Comparison of ENCODE assay signal across 22 cellular contexts in the genomic region with DNA sequence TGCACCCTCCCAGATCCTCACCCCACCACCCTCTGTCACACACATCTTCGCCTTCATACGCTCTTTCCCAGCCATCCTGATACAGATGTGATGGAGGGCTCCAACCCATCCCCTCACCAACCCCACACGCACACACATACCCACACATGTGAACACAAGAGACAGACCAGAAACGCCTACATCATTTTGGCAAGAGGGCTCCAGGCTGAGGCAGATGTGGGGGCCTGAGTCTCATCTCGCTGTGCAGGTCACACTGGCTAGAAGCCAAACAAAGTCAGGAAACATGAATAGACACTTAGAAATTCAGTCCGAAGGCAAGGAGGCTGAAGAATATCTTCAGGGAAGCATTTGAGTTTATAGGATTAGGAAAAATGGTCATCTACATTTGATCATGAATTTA. TPM values are rescaled to one million over a fixed set of nuclear protein-coding genes. Genes with fewer than 3 reads are reported as not detected.
DNase-seq lines count a peak whose midpoint lies in the region; ATAC-seq, FAIRE-seq and TF ChIP-seq lines count a peak whose summit lies in the region.
"Had no signal": no experiment of that assay in that cellular context is flagged by ENCODE, and none has a peak within 500 bp of the region (broad histone marks: within the 10 kb centered on the region; RNA-seq: fewer than 3 reads in every experiment).

No MANE protein-coding gene starts in this region.

- H3K27me3 Mint-ChIP-seq in activated CD4-positive, alpha-beta memory T cell treated with anti-CD3 and anti-CD28 coated beads for 36 hours: peaks cover 22% of the 10 kb centered on the region

- H3K4me3 Mint-ChIP-seq in activated CD4-positive, alpha-beta memory T cell treated with anti-CD3 and anti-CD28 coated beads for 36 hours: no peak overlapping the region
- H3K4me3 Mint-ChIP-seq: CD4-positive, alpha-beta memory T cell had no signal

- H3K9me3 ChIP-seq in IMR-90 (ENCODE audit: control insufficient read depth, insufficient read depth, low read length): no peaks in the 10 kb centered on the region
- H3K9me3 ChIP-seq in H1 (ENCODE audit: insufficient read depth in 2 of 2, low read depth in 1 of 2, low read length in 1 of 2): no peaks in the 10 kb centered on the region
- H3K9me3 ChIP-seq in neuronal stem cell (replicated peaks in 1 of 2; ENCODE audit: control insufficient read depth in 2 of 2, insufficient read depth in 1 of 2, low read depth in 1 of 2, low read length in 2 of 2): no peaks in the 10 kb centered on the region
- no peaks in the 10 kb centered on the region for H3K9me3 ChIP-seq in mucosa of descending colon
- H3K9me3 ChIP-seq: A549 had no signal

- H4K91ac ChIP-seq in IMR-90 (ENCODE audit: insufficient read depth, low read depth, low read length) (no peak overlapping the region), H1 (replicated peaks; ENCODE audit: insufficient read length, low read length) (no peak overlapping the region), neuronal stem cell (ENCODE audit: low read depth, low read length, poor library complexity) (no peak overlapping the region)

- no peaks in the 10 kb centered on the region for H3K23me2 ChIP-seq in H1 (ENCODE audit: low read depth, low read length)

- H3K79me2 ChIP-seq in H1 (ENCODE audit: control insufficient read depth in 1 of 2, insufficient read depth in 2 of 2, low read length in 2 of 2): no peaks in the 10 kb centered on the region

- CTCF ChIA-PET in IMR-90 (lab: Yijun Ruan, JAX): interaction anchor here (0.7 kb wide), 1 partner anchor 66 kb away, joined by 3 read pairs; no protein-coding TSS in a partner anchor
- CTCF ChIA-PET in H1 (lab: Charles Lee; ENCODE audit: partially characterized antibody): interaction anchor here (1.9 to 6.0 kb wide), 2 partner anchors 10 to 30 kb away, joined by 7 to 53 read pairs; no protein-coding TSS in a partner anchor
- CTCF ChIA-PET in activated CD4-positive, alpha-beta memory T cell treated with anti-CD3 and anti-CD28 coated beads for 36 hours (lab: Charles Lee): interaction anchor here (1.5 kb wide), 1 partner anchor 11 kb away, joined by 5 read pairs; no protein-coding TSS in a partner anchor

- H3K36me3 Mint-ChIP-seq in activated CD4-positive, alpha-beta memory T cell treated with anti-CD3 and anti-CD28 coated beads for 36 hours: no peaks in the 10 kb centered on the region
- H3K36me3 Mint-ChIP-seq: CD4-positive, alpha-beta memory T cell had no signal

- no peaks in the 10 kb centered on the region for H3K79me1 ChIP-seq in IMR-90 (ENCODE audit: low read depth in 1 of 2, low read length in 2 of 2)
- H3K79me1 ChIP-seq in H1 (ENCODE audit: low read depth, low read length): no peaks in the 10 kb centered on the region
- H3K79me1 ChIP-seq in neuronal stem cell (ENCODE audit: low read depth, low read length): no peaks in the 10 kb centered on the region

- intact Hi-C loops in IMR-90 (cut with micrococcal nuclease): no loop called here
- intact Hi-C loops in activated CD4-positive, alpha-beta memory T cell treated with anti-CD3 and anti-CD28 coated beads for 36 hours (cut with micrococcal nuclease): no loop called here
- intact Hi-C loops in mucosa of descending colon (cut with DNase I, micrococcal nuclease): no loop called here

- H3K56ac ChIP-seq in IMR-90 (ENCODE audit: extremely low read depth, insufficient read depth, low read length): no peak overlapping the region
- no peak overlapping the region for H3K56ac ChIP-seq in H1 (replicated peaks; ENCODE audit: insufficient read length, low read depth, low read length)

- H2BK20ac ChIP-seq in IMR-90 (ENCODE audit: low read depth, low read length): no peak overlapping the region
- no peak overlapping the region for H2BK20ac ChIP-seq in H1 (ENCODE audit: low read length)

- H3K9me1 ChIP-seq in IMR-90 (ENCODE audit: insufficient read depth, low read length): no peaks in the 10 kb centered on the region

- H2BK15ac ChIP-seq in IMR-90 (ENCODE audit: low read depth, low read length): no peak overlapping the region
- no peak overlapping the region for H2BK15ac ChIP-seq in H1 (ENCODE audit: low read length)
- no peak overlapping the region for H2BK15ac ChIP-seq in neuronal stem cell (ENCODE audit: low read length)

- TF ChIP-seq CTCF in IMR-90 (conservative IDR thresholded peaks at IDR 0.05; ENCODE audit: low read depth, low read length): no peak
- no peak for TF ChIP-seq CTCF in H1 (IDR thresholded peaks at IDR 0.05; ENCODE audit: control extremely low read depth in 1 of 3, insufficient read depth in 1 of 3, low read depth in 1 of 3, low read length in 3 of 3)
- TF ChIP-seq CTCF in mucosa of descending colon (IDR thresholded peaks at IDR 0.05): no peak

- in situ Hi-C loops in IMR-90 (cut with MboI; ENCODE audit: low sequenced_read_pairs): loop anchor here (25.0 kb wide), 1 partner anchor 558 kb away; no protein-coding TSS in a partner anchor

- H3K14ac ChIP-seq in IMR-90 (replicated peaks; ENCODE audit: low read depth, low read length) (no peak overlapping the region), H1 (ENCODE audit: insufficient read length) (no peak overlapping the region), neuronal stem cell (ENCODE audit: low read length) (no peak overlapping the region)

- POLR2A ChIA-PET in IMR-90 (lab: Charles Lee; ENCODE audit: unreplicated experiment): no interaction called here
- POLR2A ChIA-PET in H1 (lab: Charles Lee; ENCODE audit: partially characterized antibody): interaction anchor here (0.6 kb wide), 1 partner anchor 1046 kb away, joined by 3 read pairs; no protein-coding TSS in a partner anchor
- POLR2A ChIA-PET in activated CD4-positive, alpha-beta memory T cell treated with anti-CD3 and anti-CD28 coated beads for 36 hours (lab: Charles Lee): no interaction called here

- H3K4me1 ChIP-seq in IMR-90 (ENCODE audit: control insufficient read depth, insufficient read depth, low read length) (no peaks in the 10 kb centered on the region), H1 (replicated peaks in 1 of 4; ENCODE audit: control insufficient read depth in 3 of 4, insufficient read depth in 4 of 4, low read length in 3 of 4) (peaks cover 0 to 12% (median 10%) of the 10 kb centered on the region in 4 experiments; a peak in 6 of 7 replicates), neuronal stem cell (ENCODE audit: control insufficient read depth in 2 of 2, insufficient read depth in 1 of 2, low read depth in 1 of 2, low read length in 2 of 2) (peaks cover 0 to 4% of the 10 kb centered on the region in 2 donors), mucosa of descending colon (ENCODE audit: low read depth) (peaks cover 2% of the 10 kb centered on the region)

- H2AK9ac ChIP-seq in IMR-90 (replicated peaks; ENCODE audit: low read depth, low read length, poor library complexity): no peak overlapping the region

- no peak overlapping the region for H3K27ac Mint-ChIP-seq in activated CD4-positive, alpha-beta memory T cell treated with anti-CD3 and anti-CD28 coated beads for 36 hours
- H3K27ac Mint-ChIP-seq: CD4-positive, alpha-beta memory T cell had no signal

- H2AFZ ChIP-seq in IMR-90 (replicated peaks; ENCODE audit: low read length, poor library complexity) (no peak overlapping the region), H1 (ENCODE audit: low read length) (no peak overlapping the region), neuronal stem cell (ENCODE audit: low read length) (no peak overlapping the region)

- H3K9me3 Mint-ChIP-seq in activated CD4-positive, alpha-beta memory T cell treated with anti-CD3 and anti-CD28 coated beads for 36 hours: no peaks in the 10 kb centered on the region
- H3K9me3 Mint-ChIP-seq: CD4-positive, alpha-beta memory T cell had no signal

- FAIRE-seq in H1 (lab: Jason Lieb, UNC): no peak
- FAIRE-seq: A549, G401.6, GM12892 had no signal

- no TSS peak for BruUV-seq in IMR-90 (replicated peaks; lab: Mats Ljungman, UMichigan)

- TF ChIP-seq EP300 in H1 (IDR thresholded peaks at IDR 0.05; ENCODE audit: borderline replicate concordance in 1 of 2, low read depth in 2 of 2, low read length in 2 of 2): no peak

- H3K27me3 ChIP-seq in IMR-90 (ENCODE audit: control insufficient read depth, insufficient read depth, low read length): peaks cover 38% of the 10 kb centered on the region
- peaks cover 33 to 45% (median 40%) of the 10 kb centered on the region in 4 experiments for H3K27me3 ChIP-seq in H1 (replicated peaks in 1 of 4; ENCODE audit: control insufficient read depth in 3 of 4, extremely low read depth in 1 of 4, insufficient read depth in 3 of 4, low read length in 3 of 4)
- peaks cover 17 to 65% (median 38%) of the 10 kb centered on the region in 3 experiments for H3K27me3 ChIP-seq in neuronal stem cell (ENCODE audit: control insufficient read depth in 3 of 3, insufficient read depth in 3 of 3, low read depth in 1 of 3, low read length in 3 of 3)

- no peak overlapping the region for H2BK5ac ChIP-seq in IMR-90 (ENCODE audit: low read depth, low read length, poor library complexity, severe bottlenecking)
- H2BK5ac ChIP-seq in H1 (ENCODE audit: low read depth, low read length): no peak overlapping the region
- no peak overlapping the region for H2BK5ac ChIP-seq in neuronal stem cell (ENCODE audit: low read length)

- H3K18ac ChIP-seq in IMR-90 (ENCODE audit: low read depth, low read length) (no peak overlapping the region), H1 (ENCODE audit: extremely low read depth, low read length) (no peak overlapping the region), neuronal stem cell (ENCODE audit: low read length) (no peak overlapping the region)

- no peak overlapping the region for H2BK120ac ChIP-seq in IMR-90 (ENCODE audit: low read depth, low read length)
- H2BK120ac ChIP-seq in H1 (replicated peaks; ENCODE audit: low read depth, low read length): no peak overlapping the region
- H2BK120ac ChIP-seq in neuronal stem cell (ENCODE audit: low read depth, low read length): no peak overlapping the region

- H3K4ac ChIP-seq in IMR-90 (ENCODE audit: low read depth, low read length) (no peak overlapping the region), H1 (replicated peaks; ENCODE audit: insufficient read length, low read depth, low read length) (no peak overlapping the region), neuronal stem cell (ENCODE audit: low read length) (no peak overlapping the region)

- H3K36me3 ChIP-seq in IMR-90 (ENCODE audit: control insufficient read depth, insufficient read depth, low read length) (no peaks in the 10 kb centered on the region), H1 (ENCODE audit: control insufficient read depth in 2 of 4, insufficient read depth in 4 of 4, low read length in 3 of 4) (no peaks in the 10 kb centered on the region), neuronal stem cell (replicated peaks in 1 of 2; ENCODE audit: control insufficient read depth in 2 of 2, insufficient read depth in 2 of 2, low read length in 2 of 2) (no peaks in the 10 kb centered on the region), mucosa of descending colon (ENCODE audit: low read depth) (no peaks in the 10 kb centered on the region)

- H4K5ac ChIP-seq in IMR-90 (ENCODE audit: low read depth, low read length): no peak overlapping the region
- H4K5ac ChIP-seq in H1 (ENCODE audit: insufficient read length, low read depth, low read length): no peak overlapping the region

- H3K9ac ChIP-seq in IMR-90 (ENCODE audit: low read depth, low read length): no peak overlapping the region
- H3K9ac ChIP-seq in H1 (replicated peaks in 1 of 4; ENCODE audit: extremely low read depth in 1 of 4, low read depth in 3 of 4, low read length in 3 of 4): no peak overlapping the region
- H3K9ac ChIP-seq in neuronal stem cell (ENCODE audit: low read depth, low read length, poor library complexity): no peak overlapping the region

- DNase-seq in EH (ENCODE audit: low read depth) (peak; percentile 20), IMR-90 (peak; percentile 13), H1 (ENCODE audit: low read depth in 1 of 2, low spot score in 2 of 2) (no peak), neuronal stem cell (ENCODE audit: low spot score) (no peak), NAMALWA (ENCODE audit: low spot score) (no peak), mucosa of descending colon (no peak), activated gamma-delta T cell (lab: John Stamatoyannopoulos, UW) (no peak)
- no peak for DNase-seq in activated CD4-positive, alpha-beta memory T cell treated with anti-CD3 and anti-CD28 coated beads for 36 hours
- DNase-seq: 8988T; C1 segment of cervical spinal cord; Calu3; CD4-positive, alpha-beta memory T cell; COR-L47; DMS53; DMS79 treated with DMSO at 0.1 percent for 48 hours; GOT3; HCEC 1CT had no signal

- H4K20me1 ChIP-seq in IMR-90 (ENCODE audit: insufficient read depth, low read length) (no peaks in the 10 kb centered on the region; the same call in 1 of the 2 replicates), H1 (replicated peaks in 1 of 2; ENCODE audit: control insufficient read depth in 1 of 2, insufficient read depth in 2 of 2, low read length in 2 of 2) (peaks cover 2 to 9% of the 10 kb centered on the region in 2 experiments)

- no CpG with 5 or more reads among the region's 6 CpGs for WGBS in IMR-90 (ENCODE audit: extremely low coverage in 2 of 2, insufficient read length in 1 of 2), 2 experiments
- 97% methylated on average over 6 of the region's 6 CpGs; no CpG with 5 or more reads in 1 of the 2 experiments for WGBS in H1 (ENCODE audit: extremely low coverage in 1 of 2, insufficient coverage in 1 of 2, insufficient read length in 1 of 2, insufficient replicate concordance in 2 of 2, low coverage in 1 of 2, low lambda C conversion rate in 2 of 2, missing lambda C conversion rate in 1 of 2), 2 experiments
- WGBS in neuronal stem cell (ENCODE audit: extremely low coverage in 2 of 2, insufficient read length in 2 of 2, insufficient replicate concordance in 1 of 2), 2 donors: no CpG with 5 or more reads among the region's 6 CpGs

- H3K4me1 Mint-ChIP-seq in activated CD4-positive, alpha-beta memory T cell treated with anti-CD3 and anti-CD28 coated beads for 36 hours (ENCODE audit: low read depth): peaks cover 2% of the 10 kb centered on the region

- H3K27ac ChIP-seq in IMR-90 (ENCODE audit: insufficient read depth, low read length): no peak overlapping the region
- H3K27ac ChIP-seq in H1 (ENCODE audit: low read depth, low read length): no peak overlapping the region
- no peak overlapping the region for H3K27ac ChIP-seq in neuronal stem cell (replicated peaks; ENCODE audit: low read length)
- H3K27ac ChIP-seq: A549 had no signal

- H4K8ac ChIP-seq in IMR-90 (ENCODE audit: low read depth in 2 of 2, low read length in 2 of 2): no peak overlapping the region
- H4K8ac ChIP-seq in H1 (ENCODE audit: extremely low read depth, insufficient read depth, low read length): no peak overlapping the region
- H4K8ac ChIP-seq in neuronal stem cell (ENCODE audit: low read depth, low read length): no peak overlapping the region

- ATAC-seq in IMR-90 (ENCODE audit: low read depth): no peak
- no peak for ATAC-seq in mucosa of descending colon
- ATAC-seq: A549 had no signal

- TF ChIP-seq RAD21 in IMR-90 (IDR thresholded peaks at IDR 0.05; ENCODE audit: low read length): no peak
- no peak for TF ChIP-seq RAD21 in H1 (IDR thresholded peaks at IDR 0.05 in 1 of 2, conservative IDR thresholded peaks at IDR 0.05 in 1 of 2; ENCODE audit: low read depth in 2 of 2, low read length in 2 of 2)

- TF ChIP-seq POLR2A in IMR-90 (IDR thresholded peaks at IDR 0.05; ENCODE audit: low read depth, low read length): no peak
- no peak for TF ChIP-seq POLR2A in H1 (IDR thresholded peaks at IDR 0.05; ENCODE audit: control extremely low read depth in 1 of 2, low read depth in 2 of 2, low read length in 2 of 2)

- no peak overlapping the region for H3K4me3 ChIP-seq in IMR-90 (ENCODE audit: insufficient read depth, low read depth, low read length)
- H3K4me3 ChIP-seq in H1 (ENCODE audit: extremely low read depth in 1 of 4, insufficient read depth in 2 of 4, low read depth in 3 of 4, low read length in 4 of 4): no peak overlapping the region
- H3K4me3 ChIP-seq in neuronal stem cell (ENCODE audit: low read length in 2 of 2): no peak overlapping the region
- no peak overlapping the region for H3K4me3 ChIP-seq in mucosa of descending colon
- H3K4me3 ChIP-seq: A549 had no signal

- H2BK12ac ChIP-seq in H1 (ENCODE audit: low read depth, low read length): 0 out of 2 replicates have a peak overlapping the region, but pooled peaks have one; percentile 39
- H2BK12ac ChIP-seq in neuronal stem cell (ENCODE audit: low read length): no peak overlapping the region

- H2AK5ac ChIP-seq in IMR-90 (ENCODE audit: low read depth, low read length) (no peak overlapping the region), H1 (ENCODE audit: low read depth, low read length) (no peak overlapping the region), neuronal stem cell (ENCODE audit: low read depth, low read length) (peak overlapping the region; percentile 26)

- H3K23ac ChIP-seq in IMR-90 (ENCODE audit: low read depth, low read length): no peak overlapping the region
- no peak overlapping the region for H3K23ac ChIP-seq in H1 (ENCODE audit: insufficient read length)
- H3K23ac ChIP-seq in neuronal stem cell (ENCODE audit: low read depth, low read length, poor library complexity): no peak overlapping the region

- H3K4me2 ChIP-seq in IMR-90 (ENCODE audit: low read depth, low read length) (no peak overlapping the region), H1 (ENCODE audit: insufficient read depth in 1 of 2, low read depth in 2 of 2, low read length in 2 of 2) (no peak overlapping the region), neuronal stem cell (ENCODE audit: insufficient read depth, low read length, poor library complexity, severe bottlenecking) (no peak overlapping the region)
- H3K4me2 ChIP-seq: A549 had no signal

- dilution Hi-C loops in IMR-90 (cut with HindIII; ENCODE audit: low sequenced_read_pairs, unreplicated experiment): no loop called here

RNA-seq across cellular contexts. Expression of gene PRDM12, which starts 6.2 kb away (rescaled TPM):
- total RNA-seq in IMR-90 (2012; rRNA removed) (not detected in 2 replicates), mucosa of descending colon (under 1 TPM in 2 of 3 donors, not detected in 1; 0.12 TPM)
- polyA plus RNA-seq in IMR-90 (2012; rRNA removed) (not detected in 2 replicates), H1 (2011; rRNA removed) (0.14 and 0.20 TPM in 2 replicates)
- polyA plus RNA-seq in IMR-90 (2012; cell fraction: cytosol; rRNA removed): 0.01 and 0.04 TPM in 2 replicates
- polyA plus RNA-seq in IMR-90 (2012; cell fraction: nucleus; rRNA removed; ENCODE audit: low replicate concordance): 0.02 TPM in 2 replicates
- total RNA-seq in H1 (2021; fragmentation: NEBNext Ultra II Directional; extraction: Animal tissue kit (Norgen Biotek cat#: 25700)): 0.13 and 0.22 TPM in 2 replicates
- 0.08 TPM for polyA plus RNA-seq in H1 (2011; cell fraction: cytosol; rRNA removed)
- 0.26 TPM for polyA plus RNA-seq in H1 (2011; cell fraction: nucleus; rRNA removed)
- polyA plus RNA-seq in H1 (2012, experiment 1 of 2): 0.11 to 0.19 TPM (median 0.13 TPM) in 3 of 4 replicates, not detected in the other
- polyA plus RNA-seq in H1 (2012, experiment 2 of 2): 0.14 TPM
- 0.02 TPM for polyA plus RNA-seq in H1 (2013, experiment 1 of 2)
- 0.06 TPM for polyA plus RNA-seq in H1 (2013, experiment 2 of 2)
- polyA minus RNA-seq in H1 (2011; rRNA and poly(A)+ RNA removed): 0.07 TPM in 1 of 2 replicates, not detected in the other
- polyA minus RNA-seq in H1 (2011; cell fraction: cytosol; rRNA and poly(A)+ RNA removed): not detected
- polyA minus RNA-seq in H1 (2011; cell fraction: nucleus; rRNA and poly(A)+ RNA removed): not detected
- polyA plus RNA-seq in neuronal stem cell (2013, experiment 1 of 2): 0.22 TPM
- polyA plus RNA-seq in neuronal stem cell (2013, experiment 2 of 2): 0.15 TPM
- under 1 TPM; 0.07 to 0.12 TPM for total RNA-seq in activated CD4-positive, alpha-beta memory T cell treated with anti-CD3 and anti-CD28 coated beads for 36 hours
- total RNA-seq: Calu3; CD4-positive, alpha-beta memory T cell; Daoy had no signal
- polyA plus RNA-seq: BJ had no signal

RNA-seq across cellular contexts. Expression of gene EXOSC2, which starts 22.9 kb away (rescaled TPM):
- total RNA-seq in IMR-90 (2012; rRNA removed) (47.5 and 48.6 TPM in 2 replicates), mucosa of descending colon (10 to 100 TPM; 18.3 to 25.7 (median 19.1) TPM)
- polyA plus RNA-seq in IMR-90 (2012; rRNA removed) (24.7 and 27.0 TPM in 2 replicates), H1 (2011; rRNA removed) (39.3 and 47.8 TPM in 2 replicates)
- polyA plus RNA-seq in IMR-90 (2012; cell fraction: cytosol; rRNA removed): 8.7 and 18.7 TPM in 2 replicates
- polyA plus RNA-seq in IMR-90 (2012; cell fraction: nucleus; rRNA removed; ENCODE audit: low replicate concordance): 19.3 and 46.1 TPM in 2 replicates
- 84.3 and 93.6 TPM in 2 replicates for total RNA-seq in H1 (2021; fragmentation: NEBNext Ultra II Directional; extraction: Animal tissue kit (Norgen Biotek cat#: 25700))
- 67.9 TPM for polyA plus RNA-seq in H1 (2011; cell fraction: cytosol; rRNA removed)
- polyA plus RNA-seq in H1 (2011; cell fraction: nucleus; rRNA removed): 45.9 TPM
- 65.5 to 78.6 TPM (median 69.6 TPM) in 4 replicates for polyA plus RNA-seq in H1 (2012, experiment 1 of 2)
- 24.0 TPM for polyA plus RNA-seq in H1 (2012, experiment 2 of 2)
- polyA plus RNA-seq in H1 (2013, experiment 1 of 2): 34.7 TPM
- 33.1 TPM for polyA plus RNA-seq in H1 (2013, experiment 2 of 2)
- 96.3 and 109 TPM in 2 replicates for polyA minus RNA-seq in H1 (2011; rRNA and poly(A)+ RNA removed)
- 41.5 TPM for polyA minus RNA-seq in H1 (2011; cell fraction: cytosol; rRNA and poly(A)+ RNA removed)
- 62.0 TPM for polyA minus RNA-seq in H1 (2011; cell fraction: nucleus; rRNA and poly(A)+ RNA removed)
- 29.7 TPM for polyA plus RNA-seq in neuronal stem cell (2013, experiment 1 of 2)
- polyA plus RNA-seq in neuronal stem cell (2013, experiment 2 of 2): 28.8 TPM
- total RNA-seq in activated CD4-positive, alpha-beta memory T cell treated with anti-CD3 and anti-CD28 coated beads for 36 hours: 10 to 100 TPM; 77.3 to 80.5 TPM

Comparison
In these comparisons a context has a peak if more than half of its experiments do, and no peak if none do; other contexts are left out.
1. DNase-seq: peak in EH (single experiment) and IMR-90 (single experiment); none in H1 (0 of 2), neuronal stem cell (single experiment), activated CD4-positive, alpha-beta memory T cell treated with anti-CD3 and anti-CD28 coated beads for 36 hours (single experiment), NAMALWA (single experiment), mucosa of descending colon (0 of 3) and activated gamma-delta T cell (single experiment).